Comparison of ENCODE assay signal across 18 cellular contexts in the genomic region with DNA sequence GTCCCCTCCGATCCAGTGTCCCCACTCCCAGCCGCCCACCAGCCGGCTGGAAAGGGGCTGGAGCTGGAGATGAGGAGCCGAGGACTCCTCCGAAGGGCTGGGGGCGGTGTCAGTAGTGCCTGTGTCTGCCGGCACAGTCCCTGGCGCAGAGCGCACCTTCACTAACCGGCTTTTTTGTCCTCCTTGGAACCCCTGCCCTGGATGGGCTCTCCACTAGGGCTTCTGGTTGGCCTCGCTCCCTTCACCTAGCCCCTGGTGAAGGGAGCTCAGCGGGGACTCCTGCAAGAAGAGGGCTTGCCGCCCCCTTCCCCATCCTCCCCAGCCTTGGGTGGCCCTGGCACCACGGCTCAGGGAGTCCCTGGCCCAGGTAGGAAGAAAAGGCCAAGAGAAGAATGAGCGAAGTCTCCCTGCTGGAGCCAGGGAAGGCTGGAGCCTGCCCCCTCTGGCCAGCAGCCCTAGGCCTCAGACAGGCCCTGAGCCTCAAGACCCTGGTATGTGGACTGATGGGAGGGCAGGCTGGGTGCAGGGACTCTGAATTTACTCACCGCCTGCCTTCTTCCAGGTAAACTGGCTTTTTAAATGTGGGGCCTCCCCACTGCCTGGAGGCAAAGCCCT. TPM values are rescaled to one million over a fixed set of nuclear protein-coding genes. Genes with fewer than 3 reads are reported as not detected.
DNase-seq lines count a peak whose midpoint lies in the region; ATAC-seq and TF ChIP-seq lines count a peak whose summit lies in the region.
"Had no signal": no experiment of that assay in that cellular context is flagged by ENCODE, and none has a peak within 500 bp of the region (broad histone marks: within the 10 kb centered on the region; RNA-seq: fewer than 3 reads in every experiment).

No MANE protein-coding gene starts in this region.

- H3K4me1 ChIP-seq in BLaER1 treated with 17β-estradiol and CSF1 and Interleukin-3, amounts not matched to agents 10 nM and 100 nM: peaks cover 6 to 26% (median 20%) of the 10 kb centered on the region in 10 experiments; a peak in 15 of 20 replicates
- H3K4me1 ChIP-seq: ascending aorta had no signal

- H3K4me2 ChIP-seq in BLaER1 treated with 17β-estradiol and CSF1 and Interleukin-3, amounts not matched to agents 10 nM and 100 nM: peak overlapping the region; percentile 89 to 96 (median 94)

- peak; percentile 11 for TF ChIP-seq CTCF in chondrocyte (IDR thresholded peaks at IDR 0.05)

- H3K4me3 ChIP-seq in BLaER1 treated with 17β-estradiol and CSF1 and Interleukin-3, amounts not matched to agents 10 nM and 100 nM: peak overlapping the region; percentile 50 to 71 (median 61); a peak in 19 of 20 replicates
- peak overlapping the region; percentile 41 for H3K4me3 ChIP-seq in H7 (ENCODE audit: insufficient read depth, low read depth, low read length)
- H3K4me3 ChIP-seq: GM23248 had no signal

- H3K36me3 Mint-ChIP-seq in chondrocyte (ENCODE audit: low read depth): no peaks in the 10 kb centered on the region
- H3K36me3 Mint-ChIP-seq in naive thymus-derived CD8-positive, alpha-beta T cell: no peaks in the 10 kb centered on the region

- H3K4me3 Mint-ChIP-seq in chondrocyte (ENCODE audit: unreplicated experiment): peak overlapping the region; percentile 25
- peak overlapping the region; percentile 16 to 75 (median 60) for H3K4me3 Mint-ChIP-seq in naive thymus-derived CD8-positive, alpha-beta T cell

- peaks cover 0 to 90% (median 51%) of the 10 kb centered on the region in 11 experiments; a peak in 18 of 22 replicates for H4K20me1 ChIP-seq in BLaER1 treated with 17β-estradiol and CSF1 and Interleukin-3, amounts not matched to agents 10 nM and 100 nM

- H3K4me1 Mint-ChIP-seq in chondrocyte (ENCODE audit: low read depth): peaks cover 7% of the 10 kb centered on the region
- peaks cover 6 to 15% (median 9%) of the 10 kb centered on the region in 4 donors for H3K4me1 Mint-ChIP-seq in naive thymus-derived CD8-positive, alpha-beta T cell

- H3K9ac ChIP-seq in BLaER1 treated with 17β-estradiol and CSF1 and Interleukin-3, amounts not matched to agents 10 nM and 100 nM: peak overlapping the region in 1 of 11 experiments; percentile 56; a peak in 1 of 22 replicates
- H3K9ac ChIP-seq: GM23248 had no signal

- POLR2A ChIA-PET in naive thymus-derived CD8-positive, alpha-beta T cell (lab: Charles Lee): no interaction called here

- ATAC-seq in naive thymus-derived CD8-positive, alpha-beta T cell: peak in 1 of 2 donors; percentile 20
- no peak for ATAC-seq in HG02571 (IDR thresholded peaks at IDR 0.05; ENCODE audit: unreplicated experiment)
- no peak for ATAC-seq in GM19324 (IDR thresholded peaks at IDR 0.05; ENCODE audit: low FRiP score, unreplicated experiment)
- ATAC-seq: heart right ventricle, right cardiac atrium had no signal

- peaks cover 0 to 13% (median 8%) of the 10 kb centered on the region in 11 experiments; a peak in 11 of 22 replicates for H3K9me3 ChIP-seq in BLaER1 treated with 17β-estradiol and CSF1 and Interleukin-3, amounts not matched to agents 10 nM and 100 nM (replicated peaks in 1 of 11)
- H3K9me3 ChIP-seq: ascending aorta, heart right ventricle had no signal

- H3K9me3 Mint-ChIP-seq in chondrocyte (ENCODE audit: low read depth): no peaks in the 10 kb centered on the region
- peaks cover 0 to 2% (median 0%) of the 10 kb centered on the region in 9 donors for H3K9me3 Mint-ChIP-seq in naive thymus-derived CD8-positive, alpha-beta T cell

- peaks cover 62 to 80% (median 71%) of the 10 kb centered on the region in 11 experiments for H3K27me3 ChIP-seq in BLaER1 treated with 17β-estradiol and CSF1 and Interleukin-3, amounts not matched to agents 10 nM and 100 nM
- H3K27me3 ChIP-seq in H7 (ENCODE audit: control insufficient read depth, insufficient read depth, low read length): peaks cover 52% of the 10 kb centered on the region
- H3K27me3 ChIP-seq: ascending aorta had no signal

- H3K27ac Mint-ChIP-seq in chondrocyte (ENCODE audit: unreplicated experiment): no peak overlapping the region
- H3K27ac Mint-ChIP-seq in naive thymus-derived CD8-positive, alpha-beta T cell: no peak overlapping the region

- peaks cover 36% of the 10 kb centered on the region for H3K27me3 Mint-ChIP-seq in chondrocyte (ENCODE audit: low read depth)
- peaks cover 10 to 70% (median 50%) of the 10 kb centered on the region in 5 donors for H3K27me3 Mint-ChIP-seq in naive thymus-derived CD8-positive, alpha-beta T cell

- H3K27ac ChIP-seq in BLaER1 treated with 17β-estradiol and CSF1 and Interleukin-3, amounts not matched to agents 10 nM and 100 nM: no peak overlapping the region
- H3K27ac ChIP-seq: ascending aorta, GM23248, heart right ventricle had no signal

- no peaks in the 10 kb centered on the region for H3K36me3 ChIP-seq in BLaER1 treated with 17β-estradiol and CSF1 and Interleukin-3, amounts not matched to agents 10 nM and 100 nM
- no peaks in the 10 kb centered on the region for H3K36me3 ChIP-seq in H7 (replicated peaks; ENCODE audit: control insufficient read depth, insufficient read depth, low read length)
- H3K36me3 ChIP-seq: ascending aorta, heart right ventricle had no signal

- DNase-seq in H7 (peak; percentile 91), chondrocyte (ENCODE audit: low spot score) (peak; percentile 36), globus pallidus (ENCODE audit: low spot score) (no peak), kidney tubule cell (ENCODE audit: low spot score) (no peak)
- DNase-seq in naive thymus-derived CD8-positive, alpha-beta T cell: peak in 1 of 10 donors; percentile 18
- DNase-seq: activated T-cell treated with anti-CD3 and anti-CD28 coated beads for 4 hours, GM23248, heart right ventricle, NCI-H1092, NCI-H524 treated with DMSO at 0.1 percent for 48 hours, SIG-M5 had no signal

RNA-seq across cellular contexts. Expression of gene ECEL1, which starts 0.6 kb away (rescaled TPM):
- 12.5 and 17.2 TPM in 2 replicates for total RNA-seq in H7 (2014; rRNA removed; shearing (Covaris generic))
- 0.12 to 0.53 TPM in 2 of 3 replicates, not detected in the other for total RNA-seq in chondrocyte
- total RNA-seq in naive thymus-derived CD8-positive, alpha-beta T cell: not detected
- polyA plus RNA-seq in naive thymus-derived CD8-positive, alpha-beta T cell: not detected
- total RNA-seq: HT-29, mononuclear cell had no signal
- polyA plus RNA-seq: GM23248 had no signal

RNA-seq across cellular contexts. Expression of gene PRSS56, which starts 32.0 kb away (rescaled TPM):
- not detected in 2 replicates for total RNA-seq in H7 (2014; rRNA removed; shearing (Covaris generic))
- total RNA-seq in chondrocyte: not detected in 3 replicates
- not detected for total RNA-seq in naive thymus-derived CD8-positive, alpha-beta T cell
- polyA plus RNA-seq in naive thymus-derived CD8-positive, alpha-beta T cell: not detected
- total RNA-seq: ascending aorta, GM23248, HT-29, mononuclear cell had no signal
- polyA plus RNA-seq: GM23248 had no signal

RNA-seq across cellular contexts. Expression of gene ALPI, which starts 32.3 kb away (rescaled TPM):
- total RNA-seq in H7 (2014; rRNA removed; shearing (Covaris generic)): 0.10 TPM in 1 of 2 replicates, not detected in the other
- total RNA-seq in chondrocyte: not detected in 3 replicates
- total RNA-seq in naive thymus-derived CD8-positive, alpha-beta T cell: not detected
- not detected for polyA plus RNA-seq in naive thymus-derived CD8-positive, alpha-beta T cell
- total RNA-seq: ascending aorta, GM23248, heart right ventricle, HT-29, mononuclear cell, right cardiac atrium had no signal
- polyA plus RNA-seq: GM23248, heart right ventricle, right cardiac atrium had no signal

RNA-seq across cellular contexts. Expression of gene CHRND, which starts 37.8 kb away (rescaled TPM):
- total RNA-seq in H7 (2014; rRNA removed; shearing (Covaris generic)): not detected in 2 replicates
- total RNA-seq in chondrocyte: not detected in 3 replicates
- total RNA-seq in naive thymus-derived CD8-positive, alpha-beta T cell: not detected
- polyA plus RNA-seq in naive thymus-derived CD8-positive, alpha-beta T cell: not detected
- total RNA-seq: ascending aorta, GM23248, HT-29, mononuclear cell had no signal
- polyA plus RNA-seq: GM23248 had no signal

RNA-seq across cellular contexts. Expression of gene CHRNG, which starts 51.3 kb away (rescaled TPM):
- not detected in 2 replicates for total RNA-seq in H7 (2014; rRNA removed; shearing (Covaris generic))
- not detected in 3 replicates for total RNA-seq in chondrocyte
- not detected for total RNA-seq in naive thymus-derived CD8-positive, alpha-beta T cell
- under 1 TPM in 1 of 3 donors, not detected in 2; 0.59 TPM for polyA plus RNA-seq in naive thymus-derived CD8-positive, alpha-beta T cell
- total RNA-seq: ascending aorta, GM23248, heart right ventricle, HT-29, mononuclear cell, right cardiac atrium had no signal
- polyA plus RNA-seq: GM23248, heart right ventricle, right cardiac atrium had no signal

Comparison
In these comparisons a context has a peak if more than half of its experiments do, and no peak if none do; other contexts are left out.
1. DNase-seq: peak in H7 (single experiment) and chondrocyte (single experiment); none in globus pallidus (single experiment) and kidney tubule cell (single experiment).